Comparison of ENCODE assay signal across 31 cellular contexts in the genomic region with DNA sequence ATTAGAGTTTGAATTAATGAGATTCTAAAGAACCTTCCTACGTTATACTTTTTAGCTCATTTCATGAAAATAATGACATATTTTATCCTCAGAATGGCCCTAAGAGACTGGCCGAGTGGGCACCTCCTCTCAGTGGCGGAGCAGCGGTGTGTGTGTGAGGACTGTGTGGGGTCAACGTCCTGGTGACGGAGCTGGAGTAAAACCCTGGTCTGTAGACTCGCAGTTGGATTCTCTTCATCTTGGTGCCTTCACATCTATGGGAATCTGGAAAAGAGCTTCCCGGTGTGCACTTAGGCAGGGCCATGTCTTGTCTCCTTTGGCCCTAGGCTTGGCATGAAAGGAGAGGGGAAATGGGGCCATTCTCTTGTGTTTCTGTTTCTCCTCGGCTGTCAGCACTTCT. TPM values are rescaled to one million over a fixed set of nuclear protein-coding genes. Genes with fewer than 3 reads are reported as not detected.
"Had no signal": no experiment of that assay in that cellular context is flagged by ENCODE, and none has a peak within 500 bp of the region (broad histone marks: within the 10 kb centered on the region; RNA-seq: fewer than 3 reads in every experiment).

No MANE protein-coding gene starts in this region.

- H3K9me3 ChIP-seq: colonic mucosa, esophagus muscularis mucosa, esophagus squamous epithelium, gastrocnemius medialis, gastroesophageal sphincter, heart left ventricle, heart right ventricle had no signal

- H3K4me1 ChIP-seq: colonic mucosa, esophagus squamous epithelium, foreskin keratinocyte, gastrocnemius medialis, gastroesophageal sphincter had no signal

- H3K27ac ChIP-seq: colonic mucosa, coronary artery, dorsolateral prefrontal cortex, epithelial cell of prostate, esophagus muscularis mucosa, esophagus squamous epithelium, foreskin keratinocyte, gastrocnemius medialis, gastroesophageal sphincter, heart left ventricle, heart right ventricle had no signal

- DNase-seq: colonic mucosa; cortex of kidney; dermis blood vessel endothelial cell; dorsolateral prefrontal cortex; effector CD4-positive, alpha-beta T cell; effector CD8-positive, alpha-beta T cell; effector memory CD4-positive, alpha-beta T cell; effector memory CD8-positive, alpha-beta T cell; endodermal cell; erythroblast; esophagus squamous epithelium; foreskin fibroblast; foreskin keratinocyte; foreskin melanocyte; gastrocnemius medialis; glutamatergic neuron; head of caudate nucleus; heart left ventricle; heart right ventricle had no signal

- H3K36me3 ChIP-seq: colonic mucosa, esophagus muscularis mucosa, esophagus squamous epithelium, gastrocnemius medialis, gastroesophageal sphincter, heart left ventricle, heart right ventricle had no signal

- H3K4me3 Mint-ChIP-seq: dendritic cell treated with granulocyte-macrophage colony-stimulating factor and Interleukin-4, amounts not matched to agents 40 ng/mL and 50 ng/mL, for 4 days; effector memory CD8-positive, alpha-beta T cell; endodermal cell had no signal

- H3K4me3 ChIP-seq: colonic mucosa, coronary artery, dorsolateral prefrontal cortex, esophagus muscularis mucosa, esophagus squamous epithelium, gastrocnemius medialis, gastroesophageal sphincter, heart left ventricle, heart right ventricle had no signal

- FAIRE-seq: colon, endometrium, endothelial cell of umbilical vein, frontal cortex had no signal

- H3K27ac Mint-ChIP-seq: dendritic cell treated with granulocyte-macrophage colony-stimulating factor and Interleukin-4, amounts not matched to agents 40 ng/mL and 50 ng/mL, for 4 days; effector memory CD8-positive, alpha-beta T cell had no signal

- H3K9me3 Mint-ChIP-seq: dendritic cell treated with granulocyte-macrophage colony-stimulating factor and Interleukin-4, amounts not matched to agents 40 ng/mL and 50 ng/mL, for 4 days; effector memory CD8-positive, alpha-beta T cell; endodermal cell had no signal

- H3K27me3 ChIP-seq: colonic mucosa, gastrocnemius medialis, heart left ventricle, heart right ventricle had no signal

- ATAC-seq: effector memory CD8-positive, alpha-beta T cell; esophagus mucosa; foreskin keratinocyte; gastrocnemius medialis; gastroesophageal sphincter; heart left ventricle; heart right ventricle had no signal

RNA-seq across cellular contexts. Expression of a gene that starts 21.4 kb away (rescaled TPM):
- total RNA-seq: dermis blood vessel endothelial cell, dermis microvascular lymphatic vessel endothelial cell, glomerular endothelial cell had no signal
- polyA plus RNA-seq: foreskin keratinocyte had no signal
